ENCODE assay signal across 7 cellular contexts in genomic region chr2:24075259-24075658, GRCh38. TPM values are rescaled to one million over a fixed set of nuclear protein-coding genes. Genes with fewer than 3 reads are reported as not detected.
DNase-seq lines count a peak whose midpoint lies in the region; ATAC-seq lines count a peak whose summit lies in the region.

No MANE protein-coding gene starts in this region.

- H3K36me3 ChIP-seq in HUES6 (ENCODE audit: control insufficient read depth, insufficient read depth, low read length) (peaks cover 31% of the 10 kb centered on the region), iPS-18a (ENCODE audit: control insufficient read depth, low read depth, low read length) (peaks cover 35% of the 10 kb centered on the region)

- H3K27ac Mint-ChIP-seq in activated T-helper 17 cell treated with anti-CD3 and anti-CD28 coated beads, Interleukin-2, amount 50 U/mL, for 72 hours: peak overlapping the region; percentile 83
- peak overlapping the region; percentile 97 for H3K27ac Mint-ChIP-seq in stimulated activated naive B cell treated with anti-CD40 and anti-IgM and Interleukin-4, amounts not matched to agents 10 μg/mL and 1 μg/mL and 100 μg/mL, for 72 hours

- H3K4me3 ChIP-seq in HUES6 (ENCODE audit: low read depth, low read length) (peak overlapping the region; percentile 83), iPS-18a (ENCODE audit: low read length) (peak overlapping the region; percentile 100)

- peaks cover 50% of the 10 kb centered on the region for H3K36me3 Mint-ChIP-seq in activated T-helper 17 cell treated with anti-CD3 and anti-CD28 coated beads, Interleukin-2, amount 50 U/mL, for 72 hours (ENCODE audit: low read depth)
- peaks cover 0 to 17% of the 10 kb centered on the region in 2 donors for H3K36me3 Mint-ChIP-seq in stimulated activated naive B cell treated with anti-CD40 and anti-IgM and Interleukin-4, amounts not matched to agents 10 μg/mL and 1 μg/mL and 100 μg/mL, for 72 hours

- no peaks in the 10 kb centered on the region for H3K9me3 Mint-ChIP-seq in activated T-helper 17 cell treated with anti-CD3 and anti-CD28 coated beads, Interleukin-2, amount 50 U/mL, for 72 hours
- H3K9me3 Mint-ChIP-seq in stimulated activated naive B cell treated with anti-CD40 and anti-IgM and Interleukin-4, amounts not matched to agents 10 μg/mL and 1 μg/mL and 100 μg/mL, for 72 hours: no peaks in the 10 kb centered on the region

- H3K27me3 ChIP-seq in HUES6 (ENCODE audit: control insufficient read depth, insufficient read depth, low read length) (no peaks in the 10 kb centered on the region), iPS-18a (ENCODE audit: control insufficient read depth, insufficient read depth, low read length) (no peaks in the 10 kb centered on the region)

- DNase-seq in stimulated activated naive B cell treated with anti-CD40 and anti-IgM and Interleukin-4, amounts not matched to agents 10 μg/mL and 1 μg/mL and 100 μg/mL, for 72 hours: no peak
- no peak for DNase-seq in activated CD4-positive, CD25-positive, alpha-beta regulatory T cell treated with anti-CD3 and anti-CD28 coated beads, Interleukin-2, amount 50 U/mL, for 72 hours
- no peak for DNase-seq in putamen (ENCODE audit: low spot score)

- no peak overlapping the region for H3K27ac ChIP-seq in HUES6 (ENCODE audit: low read depth, low read length)
- no peak overlapping the region for H3K27ac ChIP-seq in iPS-18a (ENCODE audit: low read length)

- peak overlapping the region; percentile 86 for H3K4me3 Mint-ChIP-seq in activated T-helper 17 cell treated with anti-CD3 and anti-CD28 coated beads, Interleukin-2, amount 50 U/mL, for 72 hours
- H3K4me3 Mint-ChIP-seq in stimulated activated naive B cell treated with anti-CD40 and anti-IgM and Interleukin-4, amounts not matched to agents 10 μg/mL and 1 μg/mL and 100 μg/mL, for 72 hours: peak overlapping the region; percentile 93 to 98

- H3K9me3 ChIP-seq in HUES6 (ENCODE audit: control insufficient read depth, insufficient read depth, low read depth, low read length) (no peaks in the 10 kb centered on the region), iPS-18a (ENCODE audit: control insufficient read depth, low read depth, low read length) (no peaks in the 10 kb centered on the region)

- no peaks in the 10 kb centered on the region for H3K27me3 Mint-ChIP-seq in activated T-helper 17 cell treated with anti-CD3 and anti-CD28 coated beads, Interleukin-2, amount 50 U/mL, for 72 hours
- H3K27me3 Mint-ChIP-seq in stimulated activated naive B cell treated with anti-CD40 and anti-IgM and Interleukin-4, amounts not matched to agents 10 μg/mL and 1 μg/mL and 100 μg/mL, for 72 hours: no peaks in the 10 kb centered on the region

- H3K9ac ChIP-seq in HUES6 (ENCODE audit: low read length) (peak overlapping the region; percentile 84), iPS-18a (ENCODE audit: low read length) (peak overlapping the region; percentile 92)

- H3K4me1 ChIP-seq in HUES6 (ENCODE audit: control insufficient read depth, insufficient read depth, low read length) (peaks cover 5% of the 10 kb centered on the region), iPS-18a (ENCODE audit: control insufficient read depth, low read depth, low read length) (peaks cover 12% of the 10 kb centered on the region)

- ATAC-seq in activated T-helper 17 cell treated with anti-CD3 and anti-CD28 coated beads, Interleukin-2, amount 50 U/mL, for 72 hours (replicated peaks): no peak
- no peak for ATAC-seq in stimulated activated naive B cell treated with anti-CD40 and anti-IgM and Interleukin-4, amounts not matched to agents 10 μg/mL and 1 μg/mL and 100 μg/mL, for 72 hours (replicated peaks)
- ATAC-seq in HG02759 (IDR thresholded peaks at IDR 0.05; ENCODE audit: unreplicated experiment): no peak

- H3K4me1 Mint-ChIP-seq in activated T-helper 17 cell treated with anti-CD3 and anti-CD28 coated beads, Interleukin-2, amount 50 U/mL, for 72 hours: peaks cover 28% of the 10 kb centered on the region
- H3K4me1 Mint-ChIP-seq in stimulated activated naive B cell treated with anti-CD40 and anti-IgM and Interleukin-4, amounts not matched to agents 10 μg/mL and 1 μg/mL and 100 μg/mL, for 72 hours: peaks cover 17 to 30% of the 10 kb centered on the region in 2 donors

RNA-seq across cellular contexts. Expression of gene SF3B6, which starts 0.9 kb away (rescaled TPM):
- total RNA-seq in activated T-helper 17 cell treated with anti-CD3 and anti-CD28 coated beads, Interleukin-2, amount 50 U/mL, for 72 hours: 100 to 1,000 TPM; 121 to 146 TPM

RNA-seq across cellular contexts. Expression of gene TP53I3, which starts 9.4 kb away (rescaled TPM):
- 1 to 10 TPM; 2.7 to 3.0 TPM for total RNA-seq in activated T-helper 17 cell treated with anti-CD3 and anti-CD28 coated beads, Interleukin-2, amount 50 U/mL, for 72 hours

RNA-seq across cellular contexts. Expression of gene FKBP1B, which starts 25.7 kb away (rescaled TPM):
- total RNA-seq in activated T-helper 17 cell treated with anti-CD3 and anti-CD28 coated beads, Interleukin-2, amount 50 U/mL, for 72 hours: 1 to 10 TPM; 1.2 to 1.8 TPM

RNA-seq across cellular contexts. Expression of gene WDCP, which starts 28.1 kb away (rescaled TPM):
- 10 to 100 TPM; 19.0 to 25.0 TPM for total RNA-seq in activated T-helper 17 cell treated with anti-CD3 and anti-CD28 coated beads, Interleukin-2, amount 50 U/mL, for 72 hours

RNA-seq across cellular contexts. Expression of gene PFN4, which starts 47.9 kb away (rescaled TPM):
- total RNA-seq in activated T-helper 17 cell treated with anti-CD3 and anti-CD28 coated beads, Interleukin-2, amount 50 U/mL, for 72 hours: under 1 TPM in 1 of 2 donors, not detected in 1; 0.82 TPM
